ENCODE assay signal across 22 cellular contexts in genomic region chr22:28375761-28376534, GRCh38.
DNase-seq lines count a peak whose midpoint lies in the region; TF ChIP-seq lines count a peak whose summit lies in the region.
"Had no signal": no experiment of that assay in that cellular context is flagged by ENCODE, and none has a peak within 500 bp of the region (broad histone marks: within the 10 kb centered on the region; RNA-seq: fewer than 3 reads in every experiment).

No MANE protein-coding gene starts in this region.

- BruUV-seq in MCF 10A (replicated peaks; lab: Mats Ljungman, UMichigan) = no TSS peak
- BruUV-seq in mammary epithelial cell (replicated peaks; lab: Mats Ljungman, UMichigan) = no TSS peak

- H3K27me3 ChIP-seq in mammary epithelial cell (ENCODE audit: insufficient read depth, low read length) (no peaks in the 10 kb centered on the region), fibroblast of lung (ENCODE audit: control insufficient read depth, insufficient read depth, low read length) (no peaks in the 10 kb centered on the region)
- H3K27me3 ChIP-seq: heart left ventricle, sigmoid colon, uterus had no signal

- no peaks in the 10 kb centered on the region for H3K9me3 Mint-ChIP-seq in MCF 10A (ENCODE audit: unreplicated experiment)
- H3K9me3 Mint-ChIP-seq: activated naive CD4-positive, alpha-beta T cell treated with anti-CD3 and anti-CD28 coated beads, Interleukin-2, amount 50 U/mL, for 72 hours; effector memory CD8-positive, alpha-beta T cell; H9; nephron had no signal

- no peaks in the 10 kb centered on the region for H3K36me3 Mint-ChIP-seq in MCF 10A (ENCODE audit: insufficient read depth, unreplicated experiment)
- H3K36me3 Mint-ChIP-seq: activated naive CD4-positive, alpha-beta T cell treated with anti-CD3 and anti-CD28 coated beads, Interleukin-2, amount 50 U/mL, for 72 hours had no signal

- H3K36me3 ChIP-seq in mammary epithelial cell (ENCODE audit: insufficient read depth, low read length) = no peaks in the 10 kb centered on the region
- no peaks in the 10 kb centered on the region for H3K36me3 ChIP-seq in fibroblast of lung (ENCODE audit: control insufficient read depth, insufficient read depth, low read length)
- H3K36me3 ChIP-seq: heart left ventricle, left ventricle myocardium inferior, sigmoid colon, uterus had no signal

- TF ChIP-seq CTCF in MCF 10A (IDR thresholded peaks at IDR 0.05; ENCODE audit: unreplicated experiment) (no peak), mammary epithelial cell (conservative IDR thresholded peaks at IDR 0.05 in 1 of 2, IDR thresholded peaks at IDR 0.05 in 1 of 2; ENCODE audit: extremely low read depth in 1 of 2, insufficient read depth in 1 of 2, low read depth in 1 of 2, low read length in 2 of 2) (no peak), fibroblast of lung (conservative IDR thresholded peaks at IDR 0.05 in 1 of 2, IDR thresholded peaks at IDR 0.05 in 1 of 2; ENCODE audit: low read depth in 1 of 2, low read length in 2 of 2) (no peak)

- H3K4me2 ChIP-seq in mammary epithelial cell (ENCODE audit: insufficient read depth, low read depth, low read length) (no peak overlapping the region), fibroblast of lung (ENCODE audit: extremely low read depth, insufficient read depth, low read length) (no peak overlapping the region)

- H4K20me1 ChIP-seq in mammary epithelial cell (ENCODE audit: insufficient read depth, low read length) (no peaks in the 10 kb centered on the region), fibroblast of lung (ENCODE audit: control insufficient read depth, extremely low read depth, insufficient read depth, low read length) (no peaks in the 10 kb centered on the region)

- intact Hi-C loops in MCF 10A (cut with micrococcal nuclease) (no loop called here), mammary epithelial cell (cut with micrococcal nuclease) (no loop called here)

- H3K27me3 Mint-ChIP-seq in MCF 10A (ENCODE audit: insufficient read depth, unreplicated experiment) = peaks cover 59% of the 10 kb centered on the region

- H3K4me1 Mint-ChIP-seq in MCF 10A (ENCODE audit: insufficient read depth, unreplicated experiment) = no peaks in the 10 kb centered on the region

- no peaks in the 10 kb centered on the region for H3K9me3 ChIP-seq in mammary epithelial cell (replicated peaks; ENCODE audit: insufficient read depth, low read length)
- no peaks in the 10 kb centered on the region for H3K9me3 ChIP-seq in fibroblast of lung (ENCODE audit: control insufficient read depth, insufficient read depth, low read depth, low read length)
- H3K9me3 ChIP-seq: sigmoid colon, uterus had no signal

- no peak overlapping the region for H3K27ac ChIP-seq in mammary epithelial cell (ENCODE audit: insufficient read depth, low read depth, low read length)
- H3K27ac ChIP-seq in fibroblast of lung (ENCODE audit: insufficient read depth, low read length) = no peak overlapping the region
- H3K27ac ChIP-seq: heart left ventricle, left ventricle myocardium inferior, sigmoid colon, uterus had no signal

- H3K4me3 Mint-ChIP-seq in MCF 10A (ENCODE audit: unreplicated experiment) = no peak overlapping the region
- H3K4me3 Mint-ChIP-seq: activated CD8-positive, alpha-beta memory T cell treated with anti-CD3 and anti-CD28 coated beads, Interleukin-2, amount 10 ng/mL, durations not matched to agents 7 days and 5 days; effector memory CD8-positive, alpha-beta T cell; H9; nephron had no signal

- POLR2A ChIA-PET in MCF 10A (lab: Yijun Ruan, JAX) = no interaction called here

- dilution Hi-C loops in mammary epithelial cell (cut with HindIII; ENCODE audit: low sequenced_read_pairs) = no loop called here

- H3K4me1 ChIP-seq in mammary epithelial cell (ENCODE audit: insufficient read depth, low read length) (no peaks in the 10 kb centered on the region), fibroblast of lung (ENCODE audit: control insufficient read depth, extremely low read depth, insufficient read depth, low read length) (peaks cover 5% of the 10 kb centered on the region)
- H3K4me1 ChIP-seq: uterus had no signal

- DNase-seq in MCF 10A (ENCODE audit: unreplicated experiment) = peak; percentile 2
- no peak for DNase-seq in mammary epithelial cell
- DNase-seq in NCI-H69 (lab: John Stamatoyannopoulos, UW) = peak; percentile 16
- DNase-seq in fibroblast of lung (ENCODE audit: low read depth in 2 of 2) = peak; percentile 20 to 50
- peak; percentile 19 for DNase-seq in stromal cell of bone marrow (ENCODE audit: low read depth)
- DNase-seq in NCI-H1105 treated with DMSO at 0.1 percent for 48 hours (lab: John Stamatoyannopoulos, UW) = no peak
- no peak for DNase-seq in DMS53 treated with DMSO at 0.1 percent for 48 hours (lab: John Stamatoyannopoulos, UW; ENCODE audit: unreplicated experiment)
- DNase-seq in foreskin melanocyte = no peak
- DNase-seq: activated CD4-positive, alpha-beta T cell treated with anti-CD3 and anti-CD28 coated beads for 48 hours; activated CD8-positive, alpha-beta memory T cell treated with anti-CD3 and anti-CD28 coated beads, Interleukin-2, amount 10 ng/mL, durations not matched to agents 7 days and 5 days; effector memory CD8-positive, alpha-beta T cell; H9; heart left ventricle; left ventricle myocardium inferior; NCI-H774; SIG-M5; sigmoid colon; substantia nigra; uterus had no signal

- H3K79me2 ChIP-seq in mammary epithelial cell (ENCODE audit: insufficient read depth, low read length) (no peaks in the 10 kb centered on the region), fibroblast of lung (ENCODE audit: control insufficient read depth, insufficient read depth, low read length) (no peaks in the 10 kb centered on the region)

- in situ Hi-C loops in mammary epithelial cell (cut with MboI; ENCODE audit: low sequenced_read_pairs in 2 of 2) = no loop called here

- no peak overlapping the region for H2AFZ ChIP-seq in mammary epithelial cell (ENCODE audit: low read depth, low read length)
- no peak overlapping the region for H2AFZ ChIP-seq in fibroblast of lung (ENCODE audit: low read length)

- H3K4me3 ChIP-seq in mammary epithelial cell (replicated peaks in 1 of 3; ENCODE audit: insufficient read depth in 1 of 3, low read depth in 2 of 3, low read length in 3 of 3) (no peak overlapping the region), fibroblast of lung (replicated peaks in 1 of 4; ENCODE audit: control extremely low read depth in 1 of 4, insufficient read depth in 1 of 4, low read depth in 3 of 4, low read length in 4 of 4) (no peak overlapping the region)
- H3K4me3 ChIP-seq: heart left ventricle, K562, left ventricle myocardium inferior, sigmoid colon, uterus had no signal

- CTCF ChIA-PET in MCF 10A (lab: Yijun Ruan, JAX) = no interaction called here
- CTCF ChIA-PET in mammary epithelial cell (lab: Charles Lee; ENCODE audit: low non-redundant PET) = no interaction called here

- no peak overlapping the region for H3K27ac Mint-ChIP-seq in MCF 10A (ENCODE audit: low read depth, unreplicated experiment)
- H3K27ac Mint-ChIP-seq: activated CD8-positive, alpha-beta memory T cell treated with anti-CD3 and anti-CD28 coated beads, Interleukin-2, amount 10 ng/mL, durations not matched to agents 7 days and 5 days; activated naive CD4-positive, alpha-beta T cell treated with anti-CD3 and anti-CD28 coated beads, Interleukin-2, amount 50 U/mL, for 72 hours; effector memory CD8-positive, alpha-beta T cell; H9; nephron had no signal

- no peak overlapping the region for H3K9ac ChIP-seq in mammary epithelial cell (ENCODE audit: insufficient read depth, low read length)
- no peak overlapping the region for H3K9ac ChIP-seq in fibroblast of lung (ENCODE audit: insufficient read depth, low read length)

Comparison
In these comparisons a context has a peak if more than half of its experiments do, and no peak if none do; other contexts are left out.
1. DNase-seq: peak in MCF 10A (single experiment), NCI-H69 (single experiment), fibroblast of lung (2 of 2) and stromal cell of bone marrow (single experiment); none in mammary epithelial cell (single experiment), NCI-H1105 treated with DMSO at 0.1 percent for 48 hours (single experiment), DMS53 treated with DMSO at 0.1 percent for 48 hours (single experiment) and foreskin melanocyte (single experiment).